Comparison of ENCODE assay signal across 8 cellular contexts in the genomic region with DNA sequence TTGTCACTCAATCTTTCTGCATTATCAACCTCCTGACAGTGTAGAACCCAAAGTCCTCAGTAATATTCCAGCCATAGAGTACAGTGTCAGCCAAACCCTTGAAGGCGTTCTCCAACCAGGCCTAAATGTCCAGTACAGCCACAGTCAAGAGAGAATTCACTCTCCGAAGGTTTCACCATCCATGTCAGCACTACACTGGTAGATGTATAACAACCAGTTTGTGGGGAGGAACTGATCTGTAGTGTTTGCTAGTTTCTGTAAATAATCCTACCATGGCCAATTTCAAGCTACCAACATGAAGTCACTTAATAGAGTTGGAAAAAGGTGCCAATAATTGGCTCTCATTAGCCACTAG. TPM values are rescaled to one million over a fixed set of nuclear protein-coding genes. Genes with fewer than 3 reads are reported as not detected.
DNase-seq lines count a peak whose midpoint lies in the region; FAIRE-seq and TF ChIP-seq lines count a peak whose summit lies in the region.

No MANE protein-coding gene starts in this region.

- H3K4me3 ChIP-seq in AG04449 (ENCODE audit: low read depth, low read length) (peak overlapping the region; percentile 90), HUES6 (ENCODE audit: low read depth, low read length) (peak overlapping the region; percentile 92; the same call in 1 of the 2 replicates), HAP-1 (no peak overlapping the region; the same call in 1 of the 2 replicates)

- no peak for TF ChIP-seq CTCF in AG04449 (IDR thresholded peaks at IDR 0.05; ENCODE audit: insufficient read depth, low read length, missing control alignments)
- no peak for TF ChIP-seq CTCF in brain (conservative IDR thresholded peaks at IDR 0.05)
- no peak for TF ChIP-seq CTCF in nephron progenitor cell (IDR thresholded peaks at IDR 0.05)

- DNase-seq in AG04449 (ENCODE audit: low read depth, low spot score) (no peak), nephron progenitor cell (no peak), islet precursor cell (no peak), RCC 7860 (ENCODE audit: low spot score) (no peak), HAP-1 (ENCODE audit: low spot score in 2 of 2) (no peak), SK-N-DZ (ENCODE audit: low spot score) (no peak)

- H3K9me3 Mint-ChIP-seq in brain = peaks cover 0 to 6% (median 0%) of the 10 kb centered on the region in 5 experiments
- H3K9me3 Mint-ChIP-seq in nephron progenitor cell = no peaks in the 10 kb centered on the region

- H3K4me3 Mint-ChIP-seq in brain = peak overlapping the region; percentile 90 to 97 (median 92)
- H3K4me3 Mint-ChIP-seq in nephron progenitor cell = peak overlapping the region; percentile 92

- in situ Hi-C loops in HAP-1 (cut with MboI; ENCODE audit: low sequenced_read_pairs) = no loop called here

- FAIRE-seq in RCC 7860 (lab: Jason Lieb, UNC) = no peak

- H3K27ac Mint-ChIP-seq in brain (peak overlapping the region; percentile 63 to 99 (median 90)), nephron progenitor cell (no peak overlapping the region)

- H3K36me3 ChIP-seq in HUES6 (ENCODE audit: control insufficient read depth, insufficient read depth, low read length) (peaks cover 15% of the 10 kb centered on the region), HAP-1 (replicated peaks) (peaks cover 17% of the 10 kb centered on the region)

- H3K27ac ChIP-seq in HUES6 (ENCODE audit: low read depth, low read length) = no peak overlapping the region

- H3K4me1 ChIP-seq in HUES6 (ENCODE audit: control insufficient read depth, insufficient read depth, low read length) (peaks cover 4% of the 10 kb centered on the region), HAP-1 (peaks cover 8% of the 10 kb centered on the region)

- CTCF ChIA-PET in AG04449 (lab: Yijun Ruan, JAX) = interaction anchor here (0.8 to 5.3 kb wide), 16 partner anchors 8 to 117 kb away, joined by 3 to 89 read pairs (median 5); a partner anchor contains a TSS

- H3K27me3 Mint-ChIP-seq in brain (peaks cover 10% of the 10 kb centered on the region), nephron progenitor cell (ENCODE audit: low read depth, poor library complexity) (no peaks in the 10 kb centered on the region)

- no peaks in the 10 kb centered on the region for H3K9me3 ChIP-seq in HUES6 (ENCODE audit: control insufficient read depth, insufficient read depth, low read depth, low read length)
- no peaks in the 10 kb centered on the region for H3K9me3 ChIP-seq in HAP-1

- POLR2A ChIA-PET in AG04449 (lab: Yijun Ruan, JAX) = interaction anchor here (0.7 to 1.4 kb wide), 5 partner anchors 10 to 159 kb away, joined by 3 to 5 read pairs (median 3); a partner anchor contains a TSS

- H3K27me3 ChIP-seq in HUES6 (ENCODE audit: control insufficient read depth, insufficient read depth, low read length) (no peaks in the 10 kb centered on the region), HAP-1 (ENCODE audit: low read depth) (no peaks in the 10 kb centered on the region)

- H3K9ac ChIP-seq in HUES6 (ENCODE audit: low read length) = no peak overlapping the region

- peaks cover 9% of the 10 kb centered on the region for H3K36me3 Mint-ChIP-seq in brain
- peaks cover 15% of the 10 kb centered on the region for H3K36me3 Mint-ChIP-seq in nephron progenitor cell (ENCODE audit: low read depth)

- H3K4me1 Mint-ChIP-seq in brain = peaks cover 51% of the 10 kb centered on the region
- H3K4me1 Mint-ChIP-seq in nephron progenitor cell = peaks cover 37% of the 10 kb centered on the region

RNA-seq across cellular contexts. Expression of a gene that starts 0.5 kb away (rescaled TPM):
- polyA plus RNA-seq in brain (ENCODE audit: insufficient read depth, low read depth, low replicate concordance) = 40.2 TPM
- polyA plus RNA-seq in SK-N-DZ (2014; cell fraction: cytosol; rRNA removed) = 40.5 and 47.8 TPM in 2 replicates
- 64.3 and 67.7 TPM in 2 replicates for polyA plus RNA-seq in SK-N-DZ (2014; cell fraction: nucleus; rRNA removed)

RNA-seq across cellular contexts. Expression of a gene that starts 3.0 kb away (rescaled TPM):
- polyA plus RNA-seq in brain (ENCODE audit: insufficient read depth, low read depth, low replicate concordance) = 111 TPM
- 22.8 TPM in 2 replicates for polyA plus RNA-seq in SK-N-DZ (2014; cell fraction: cytosol; rRNA removed)
- 14.0 and 15.6 TPM in 2 replicates for polyA plus RNA-seq in SK-N-DZ (2014; cell fraction: nucleus; rRNA removed)

RNA-seq across cellular contexts. Expression of a gene that starts 10.8 kb away (rescaled TPM):
- polyA plus RNA-seq in brain (ENCODE audit: insufficient read depth, low read depth, low replicate concordance) = not detected
- polyA plus RNA-seq in SK-N-DZ (2014; cell fraction: cytosol; rRNA removed) = not detected in 2 replicates
- polyA plus RNA-seq in SK-N-DZ (2014; cell fraction: nucleus; rRNA removed) = not detected in 2 replicates

RNA-seq across cellular contexts. Expression of a gene that starts 15.8 kb away (rescaled TPM):
- polyA plus RNA-seq in brain (ENCODE audit: insufficient read depth, low read depth, low replicate concordance) = 330 TPM
- 515 and 707 TPM in 2 replicates for polyA plus RNA-seq in SK-N-DZ (2014; cell fraction: cytosol; rRNA removed)
- polyA plus RNA-seq in SK-N-DZ (2014; cell fraction: nucleus; rRNA removed) = 207 and 336 TPM in 2 replicates

RNA-seq across cellular contexts. Expression of a gene that starts 16.4 kb away (rescaled TPM):
- polyA plus RNA-seq in brain (ENCODE audit: insufficient read depth, low read depth, low replicate concordance) = 71.7 TPM
- polyA plus RNA-seq in SK-N-DZ (2014; cell fraction: cytosol; rRNA removed) = 120 and 138 TPM in 2 replicates
- polyA plus RNA-seq in SK-N-DZ (2014; cell fraction: nucleus; rRNA removed) = 90.3 and 107 TPM in 2 replicates
